ENCODE assay signal across 9 cellular contexts in the genomic region with DNA sequence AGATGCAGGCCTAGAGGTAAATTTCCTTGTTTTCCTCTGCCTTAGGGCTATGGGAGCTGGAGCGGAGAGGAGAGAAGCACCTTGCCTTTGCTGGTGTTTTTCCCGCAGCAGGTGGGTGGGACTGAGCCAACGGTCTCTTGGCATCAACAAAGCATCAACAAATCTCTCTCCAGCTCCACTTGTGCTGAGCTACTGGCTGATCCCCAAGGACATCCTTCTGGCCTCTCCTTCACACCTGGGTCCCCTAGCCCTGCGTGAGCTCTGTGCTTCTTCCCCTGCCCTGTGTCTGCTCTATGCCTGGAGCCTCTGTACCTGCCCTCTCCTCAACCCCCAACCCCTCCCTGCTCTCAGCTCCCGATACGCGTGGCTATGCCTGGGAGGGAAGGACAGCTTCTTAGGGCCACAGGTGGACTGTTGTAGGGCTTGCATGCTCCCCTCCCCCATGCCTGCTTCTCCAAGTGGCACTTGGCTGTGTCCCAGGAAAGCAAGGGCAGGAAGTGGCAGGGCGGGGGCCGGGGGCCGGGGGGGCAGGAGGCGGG. TPM values are rescaled to one million over a fixed set of nuclear protein-coding genes. Genes with fewer than 3 reads are reported as not detected.
DNase-seq lines count a peak whose midpoint lies in the region; ATAC-seq and TF ChIP-seq lines count a peak whose summit lies in the region.
"Had no signal": no experiment of that assay in that cellular context is flagged by ENCODE, and none has a peak within 500 bp of the region (broad histone marks: within the 10 kb centered on the region; RNA-seq: fewer than 3 reads in every experiment).

No MANE protein-coding gene starts in this region.

- no CpG with 5 or more reads among the region's 11 CpGs for WGBS in trophoblast cell (ENCODE audit: extremely low coverage, insufficient coverage, insufficient read length)

- H3K23ac ChIP-seq in trophoblast cell (ENCODE audit: low read length): no peak overlapping the region

- H4K12ac ChIP-seq in trophoblast cell (ENCODE audit: low read depth, low read length): no peak overlapping the region

- H3K36me3 Mint-ChIP-seq in chondrocyte (ENCODE audit: low read depth): no peaks in the 10 kb centered on the region

- H3K79me1 ChIP-seq in trophoblast cell (ENCODE audit: low read length): peaks cover 46% of the 10 kb centered on the region

- no peak overlapping the region for H3K4me3 Mint-ChIP-seq in chondrocyte (ENCODE audit: unreplicated experiment)
- H3K4me3 Mint-ChIP-seq: neural crest cell had no signal

- no peak overlapping the region for H3K4ac ChIP-seq in trophoblast cell (ENCODE audit: low read depth, low read length)

- no peaks in the 10 kb centered on the region for H3K9me3 Mint-ChIP-seq in chondrocyte (ENCODE audit: low read depth)
- H3K9me3 Mint-ChIP-seq: neural crest cell had no signal

- DNase-seq in NCI-H2171 treated with DMSO at 0.1 percent for 48 hours (lab: John Stamatoyannopoulos, UW) (peak; percentile 99), cerebellar cortex (ENCODE audit: low spot score) (peak; percentile 93), trophoblast cell (peak in 1 of 2 donors; percentile 18), HCEC 1CT (no peak), omental fat pad (ENCODE audit: low spot score) (no peak), chondrocyte (ENCODE audit: low spot score) (no peak)

- no peaks in the 10 kb centered on the region; the same call in 1 of the 2 replicates for H3K9me3 ChIP-seq in ES-I3 (ENCODE audit: control insufficient read depth, insufficient read depth, low read length)
- H3K9me3 ChIP-seq in trophoblast cell (ENCODE audit: insufficient read depth, low read depth, low read length): no peaks in the 10 kb centered on the region

- peak overlapping the region; percentile 82 for H2AK5ac ChIP-seq in trophoblast cell (ENCODE audit: low read length)

- H3K4me2 ChIP-seq in trophoblast cell (ENCODE audit: low read length): no peak overlapping the region

- H3K27me3 Mint-ChIP-seq in chondrocyte (ENCODE audit: low read depth): no peaks in the 10 kb centered on the region

- peaks cover 19% of the 10 kb centered on the region for H3K79me2 ChIP-seq in trophoblast cell (ENCODE audit: control insufficient read depth, insufficient read depth, low read length, poor library complexity)

- peak overlapping the region; percentile 30 for H4K8ac ChIP-seq in trophoblast cell (ENCODE audit: low read depth, low read length)

- ATAC-seq in omental fat pad (ENCODE audit: low FRiP score): no peak
- no peak for ATAC-seq in GM21825 (IDR thresholded peaks at IDR 0.05; ENCODE audit: unreplicated experiment)

- peak overlapping the region; percentile 55 for H3K14ac ChIP-seq in trophoblast cell (ENCODE audit: low read length)

- peak overlapping the region; percentile 52 for H3K18ac ChIP-seq in trophoblast cell (ENCODE audit: low read length)

- H3K9ac ChIP-seq in ES-I3 (ENCODE audit: low read depth, low read length): peak overlapping the region; percentile 32; the same call in 1 of the 2 replicates
- no peak overlapping the region for H3K9ac ChIP-seq in trophoblast cell (ENCODE audit: low read length)

- H3K4me1 Mint-ChIP-seq in chondrocyte (ENCODE audit: low read depth): peaks cover 25% of the 10 kb centered on the region

- peak overlapping the region; percentile 44 for H2BK120ac ChIP-seq in trophoblast cell (ENCODE audit: insufficient read depth, low read length, poor library complexity)

- H2AFZ ChIP-seq in trophoblast cell (ENCODE audit: insufficient read depth, low read length, poor library complexity): peak overlapping the region; percentile 8

- peak overlapping the region; percentile 45 for H2BK5ac ChIP-seq in trophoblast cell (ENCODE audit: low read depth, low read length, poor library complexity)

- H4K91ac ChIP-seq in trophoblast cell (ENCODE audit: low read depth, low read length): peak overlapping the region; percentile 58

- TF ChIP-seq CTCF in omental fat pad (IDR thresholded peaks at IDR 0.05): no peak
- no peak for TF ChIP-seq CTCF in chondrocyte (IDR thresholded peaks at IDR 0.05)

- no peak overlapping the region for H3K4me3 ChIP-seq in trophoblast cell (ENCODE audit: low read depth, low read length)

- no peak overlapping the region for H3K27ac Mint-ChIP-seq in chondrocyte (ENCODE audit: unreplicated experiment)

- H3K27me3 ChIP-seq in trophoblast cell (ENCODE audit: insufficient read depth, low read length): no peaks in the 10 kb centered on the region

- peak overlapping the region; percentile 55 for H2BK12ac ChIP-seq in trophoblast cell (ENCODE audit: low read length)

- H3K36me3 ChIP-seq in ES-I3 (ENCODE audit: insufficient read depth, low read length) (no peaks in the 10 kb centered on the region), trophoblast cell (ENCODE audit: control insufficient read depth in 1 of 2, insufficient read depth in 2 of 2, low read length in 2 of 2) (no peaks in the 10 kb centered on the region)

- peak overlapping the region; percentile 8 for H3K27ac ChIP-seq in trophoblast cell (ENCODE audit: low read depth, low read length)

- H3K4me1 ChIP-seq in ES-I3 (ENCODE audit: insufficient read depth, low read length): peaks cover 50% of the 10 kb centered on the region
- peaks cover 41 to 58% of the 10 kb centered on the region in 2 experiments for H3K4me1 ChIP-seq in trophoblast cell (ENCODE audit: control insufficient read depth in 1 of 2, insufficient read depth in 2 of 2, low read length in 2 of 2)

RNA-seq across cellular contexts. Expression of a gene that starts 3.2 kb away (rescaled TPM):
- polyA plus RNA-seq in trophoblast cell (2013): 166 and 180 TPM in 2 replicates
- total RNA-seq in omental fat pad (under 1 TPM in 3 of 4 donors, not detected in 1; 0.19 to 0.65 (median 0.60) TPM), chondrocyte (0.35 to 0.80 TPM (median 0.51 TPM) in 3 replicates)

RNA-seq across cellular contexts. Expression of a gene that starts 14.7 kb away (rescaled TPM):
- polyA plus RNA-seq in trophoblast cell (2013): 1.3 and 1.5 TPM in 2 replicates
- total RNA-seq in omental fat pad: 1 to 10 TPM in 3 of 4 donors, not detected in 1; 2.5 to 5.7 (median 3.4) TPM
- 0.51 to 1.7 TPM (median 0.99 TPM) in 3 replicates for total RNA-seq in chondrocyte

RNA-seq across cellular contexts. Expression of a gene that starts 33.3 kb away (rescaled TPM):
- not detected in 2 replicates for polyA plus RNA-seq in trophoblast cell (2013)
- total RNA-seq in omental fat pad (not detected), chondrocyte (0.25 TPM in 1 of 3 replicates, not detected in the others)
- total RNA-seq: neural crest cell had no signal

RNA-seq across cellular contexts. Expression of a gene that starts 57.6 kb away (rescaled TPM):
- 7.3 and 7.6 TPM in 2 replicates for polyA plus RNA-seq in trophoblast cell (2013)
- under 1 TPM in 1 of 4 donors, not detected in 3; 0.28 TPM for total RNA-seq in omental fat pad
- total RNA-seq in chondrocyte: 0.32 TPM in 1 of 3 replicates, not detected in the others

Comparison
In these comparisons a context has a peak if more than half of its experiments do, and no peak if none do; other contexts are left out.
1. DNase-seq: peak in NCI-H2171 treated with DMSO at 0.1 percent for 48 hours (single experiment) and cerebellar cortex (single experiment); none in HCEC 1CT (single experiment), omental fat pad (single experiment) and chondrocyte (single experiment).